Comparison of ENCODE assay signal across 11 cellular contexts in the genomic region with DNA sequence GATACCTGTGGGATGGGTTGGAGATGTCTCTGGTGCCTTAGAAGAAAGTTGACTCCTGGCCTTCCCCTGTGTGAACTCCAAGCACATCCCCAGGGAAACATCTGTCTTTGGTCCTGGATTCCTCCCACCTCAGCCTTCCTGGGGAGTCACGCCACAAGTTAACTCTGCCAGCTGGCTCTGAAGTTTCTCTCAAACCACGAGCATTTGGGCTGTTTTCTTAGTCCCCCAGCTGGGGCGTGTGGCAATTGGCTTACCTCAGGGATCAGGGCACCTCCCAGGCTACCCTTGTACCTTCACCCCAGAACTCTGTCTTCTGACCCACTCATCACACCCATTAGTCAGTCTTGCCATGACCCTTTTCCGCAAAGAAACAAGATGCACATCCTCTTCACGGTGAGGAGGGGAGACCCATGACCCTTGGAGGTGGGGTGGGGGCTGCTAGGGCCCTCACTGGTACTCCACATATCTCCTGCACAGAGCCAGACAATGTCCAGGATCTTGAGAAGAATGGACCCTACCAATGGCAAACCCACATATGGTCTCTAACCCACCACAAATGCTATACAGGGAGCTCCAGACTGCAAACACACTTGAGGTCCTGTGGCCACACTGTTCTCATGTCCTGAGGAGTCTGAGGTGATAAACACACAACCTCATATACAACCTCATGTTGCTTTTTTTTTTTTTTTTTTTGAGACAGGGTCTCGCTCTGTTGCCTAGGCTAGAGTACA. TPM values are rescaled to one million over a fixed set of nuclear protein-coding genes. Genes with fewer than 3 reads are reported as not detected.
A peak's percentile ranks its signal among the peaks of the same experiment; 100 is the strongest.
DNase-seq lines count a peak whose midpoint lies in the region; ATAC-seq, FAIRE-seq and TF ChIP-seq lines count a peak whose summit lies in the region.
"Had no signal": no experiment of that assay in that cellular context is flagged by ENCODE, and none has a peak within 500 bp of the region (broad histone marks: within the 10 kb centered on the region; RNA-seq: fewer than 3 reads in every experiment).

No MANE protein-coding gene starts in this region.

- H4K20me1 ChIP-seq in Loucy (ENCODE audit: insufficient read depth, low read length, poor library complexity, severe bottlenecking) (no peaks in the 10 kb centered on the region), K562 (replicated peaks; ENCODE audit: control insufficient read depth, insufficient read depth, low read length) (no peaks in the 10 kb centered on the region), osteoblast (ENCODE audit: insufficient read depth, low read length) (peaks cover 4% of the 10 kb centered on the region)

- H3K36me3 Mint-ChIP-seq in activated T-cell treated with anti-CD3 and anti-CD28 coated beads, Interleukin-2, amount 50 U/mL, for 24 hours (ENCODE audit: low read depth): peaks cover 28% of the 10 kb centered on the region
- peaks cover 1% of the 10 kb centered on the region for H3K36me3 Mint-ChIP-seq in progenitor cell of endocrine pancreas (ENCODE audit: insufficient read depth)

- no peaks in the 10 kb centered on the region for H3K9me3 Mint-ChIP-seq in activated T-cell treated with anti-CD3 and anti-CD28 coated beads, Interleukin-2, amount 50 U/mL, for 24 hours
- no peaks in the 10 kb centered on the region for H3K9me3 Mint-ChIP-seq in progenitor cell of endocrine pancreas (ENCODE audit: low read depth)

- no peak for TF ChIP-seq RAD21 in K562 (CRISPR knock-in tag; conservative IDR thresholded peaks at IDR 0.05 in 1 of 2, IDR thresholded peaks at IDR 0.05 in 1 of 2)

- TF ChIP-seq EP300 in K562 (IDR thresholded peaks at IDR 0.05; ENCODE audit: low read length): no peak

- no peak overlapping the region for H2AFZ ChIP-seq in Loucy (ENCODE audit: low read length)
- no peak overlapping the region for H2AFZ ChIP-seq in K562 (ENCODE audit: low read depth, low read length)
- no peak overlapping the region for H2AFZ ChIP-seq in osteoblast (ENCODE audit: low read length)

- H3K27me3 ChIP-seq in Loucy (ENCODE audit: insufficient read depth, low read length, poor library complexity, severe bottlenecking) (no peaks in the 10 kb centered on the region), K562 (ENCODE audit: control insufficient read depth in 2 of 2, insufficient read depth in 2 of 2, low read length in 2 of 2) (no peaks in the 10 kb centered on the region), osteoblast (ENCODE audit: insufficient read depth, low read length) (peaks cover 34% of the 10 kb centered on the region)

- WGBS in K562 (ENCODE audit: insufficient coverage, low coverage, missing lambda C conversion rate): 51% methylated on average over 6 of the region's 6 CpGs

- H3K27ac ChIP-seq in K562 (ENCODE audit: extremely low read depth, low read depth, low read length) (no peak overlapping the region), osteoblast (ENCODE audit: low read depth, low read length) (no peak overlapping the region)
- H3K27ac ChIP-seq: left ventricle myocardium inferior had no signal

- H3K4me2 ChIP-seq in Loucy (ENCODE audit: low read depth, low read length, poor library complexity, severe bottlenecking) (peak overlapping the region; percentile 75), K562 (ENCODE audit: insufficient read depth, low read length) (no peak overlapping the region), osteoblast (ENCODE audit: insufficient read depth, low read length) (no peak overlapping the region)

- peaks cover 28% of the 10 kb centered on the region for H3K4me1 ChIP-seq in Loucy (ENCODE audit: insufficient read depth, low read length, poor library complexity, severe bottlenecking)
- peaks cover 4 to 31% of the 10 kb centered on the region in 2 experiments; a peak in 3 of 5 replicates for H3K4me1 ChIP-seq in K562 (replicated peaks in 1 of 2; ENCODE audit: control insufficient read depth in 2 of 2, insufficient read depth in 2 of 2, low read length in 2 of 2)
- H3K4me1 ChIP-seq in osteoblast (ENCODE audit: insufficient read depth, low read length): peaks cover 6% of the 10 kb centered on the region

- ATAC-seq in K562 (no peak), GM18517 (IDR thresholded peaks at IDR 0.05; ENCODE audit: unreplicated experiment) (no peak), GM19455 (IDR thresholded peaks at IDR 0.05; ENCODE audit: unreplicated experiment) (no peak)

- TF ChIP-seq POLR2A in K562 (conservative IDR thresholded peaks at IDR 0.05): no peak

- H3K9ac ChIP-seq in Loucy (ENCODE audit: low read depth, low read length, poor library complexity, severe bottlenecking): peak overlapping the region; percentile 63
- peak overlapping the region in 1 of 2 experiments; percentile 14; a peak in 1 of 4 replicates for H3K9ac ChIP-seq in K562 (ENCODE audit: insufficient read depth in 1 of 2, low read depth in 2 of 2, low read length in 2 of 2)

- peak; percentile 29 for FAIRE-seq in K562 (lab: Jason Lieb, UNC)
- FAIRE-seq: HTR-8/SVneo had no signal

- TF ChIP-seq CTCF in Loucy (conservative IDR thresholded peaks at IDR 0.05; ENCODE audit: low read length) (no peak), K562 (IDR thresholded peaks at IDR 0.05 in 2 of 3, conservative IDR thresholded peaks at IDR 0.05 in 1 of 3; ENCODE audit: insufficient read depth in 2 of 3, low read depth in 1 of 3, low read length in 3 of 3) (no peak), osteoblast (IDR thresholded peaks at IDR 0.05; ENCODE audit: extremely low read depth, low read depth, low read length) (no peak), progenitor cell of endocrine pancreas (IDR thresholded peaks at IDR 0.05; ENCODE audit: unreplicated experiment) (no peak)

- no peaks in the 10 kb centered on the region for H3K36me3 ChIP-seq in Loucy (ENCODE audit: insufficient read depth, low read length)
- H3K36me3 ChIP-seq in K562 (ENCODE audit: control insufficient read depth, insufficient read depth, low read length): peaks cover 6% of the 10 kb centered on the region; the same call in 1 of the 3 replicates
- H3K36me3 ChIP-seq in osteoblast (ENCODE audit: insufficient read depth, low read length): peaks cover 4% of the 10 kb centered on the region

- no peaks in the 10 kb centered on the region for H3K9me1 ChIP-seq in K562 (ENCODE audit: control insufficient read depth, insufficient read depth, low read length)

- H3K4me1 Mint-ChIP-seq in activated T-cell treated with anti-CD3 and anti-CD28 coated beads, Interleukin-2, amount 50 U/mL, for 24 hours (ENCODE audit: low read depth): peaks cover 38% of the 10 kb centered on the region
- H3K4me1 Mint-ChIP-seq in progenitor cell of endocrine pancreas (ENCODE audit: low read depth): peaks cover 4% of the 10 kb centered on the region

- peak overlapping the region; percentile 89 for H3K27ac Mint-ChIP-seq in activated T-cell treated with anti-CD3 and anti-CD28 coated beads, Interleukin-2, amount 50 U/mL, for 24 hours
- H3K27ac Mint-ChIP-seq in progenitor cell of endocrine pancreas: no peak overlapping the region

- intact Hi-C loops in K562 (cut with micrococcal nuclease): no loop called here

- peaks cover 8% of the 10 kb centered on the region for H3K27me3 Mint-ChIP-seq in activated T-cell treated with anti-CD3 and anti-CD28 coated beads, Interleukin-2, amount 50 U/mL, for 24 hours
- H3K27me3 Mint-ChIP-seq in progenitor cell of endocrine pancreas: no peaks in the 10 kb centered on the region

- no peaks in the 10 kb centered on the region for H3K9me2 ChIP-seq in Loucy (replicated peaks; ENCODE audit: low read depth, low read length)

- in situ Hi-C loops in K562 (cut with MboI): no loop called here

- no TSS peak for BruUV-seq in K562 (replicated peaks; lab: Mats Ljungman, UMichigan)

- no peak overlapping the region for H3K4me3 Mint-ChIP-seq in activated T-cell treated with anti-CD3 and anti-CD28 coated beads, Interleukin-2, amount 50 U/mL, for 24 hours
- H3K4me3 Mint-ChIP-seq in progenitor cell of endocrine pancreas (ENCODE audit: low read depth): no peak overlapping the region

- POLR2A ChIA-PET in K562 (lab: Yijun Ruan, JAX): interaction anchor here (0.6 to 1.1 kb wide), 3 partner anchors 12 to 82 kb away, joined by 3 to 4 read pairs (median 3); partner anchors contain the start of gene MAN2C1

- CTCF ChIA-PET in K562 (lab: Yijun Ruan, JAX; ENCODE audit: low intra/inter-chr PET ratio): no interaction called here

- no peaks in the 10 kb centered on the region; the same call in 1 of the 2 replicates for H3F3A ChIP-seq in Loucy (ENCODE audit: low read depth)

- no peak for DNase-seq in activated T-cell treated with anti-CD3 and anti-CD28 coated beads, Interleukin-2, amount 50 U/mL, for 24 hours
- DNase-seq in activated T-cell treated with anti-CD3 and anti-CD28 coated beads, Interleukin-2, amount 50 U/mL, for 1 hour: no peak
- DNase-seq in K562 (ENCODE audit: extremely low read depth in 1 of 4, low spot score in 3 of 4) (no peak), osteoblast (ENCODE audit: insufficient read length, low spot score, missing footprints) (peak; percentile 58), progenitor cell of endocrine pancreas (ENCODE audit: low spot score, unreplicated experiment) (no peak)
- DNase-seq: left ventricle myocardium inferior, NCI-H82 had no signal

- H3K79me2 ChIP-seq in Loucy (ENCODE audit: insufficient read depth, low read length) (no peaks in the 10 kb centered on the region), K562 (ENCODE audit: control insufficient read depth, insufficient read depth, low read length) (no peaks in the 10 kb centered on the region), osteoblast (ENCODE audit: insufficient read depth, low read length) (no peaks in the 10 kb centered on the region)

- H3K4me3 ChIP-seq in Loucy (ENCODE audit: low read length, poor library complexity, severe bottlenecking) (peak overlapping the region; percentile 49), K562 (no peak overlapping the region), osteoblast (ENCODE audit: insufficient read depth, low read length) (no peak overlapping the region)
- H3K4me3 ChIP-seq: left ventricle myocardium inferior had no signal

- peaks cover 16% of the 10 kb centered on the region; the same call in 1 of the 2 replicates for H3K9me3 ChIP-seq in Loucy (ENCODE audit: insufficient read depth, low read depth, low read length)
- no peaks in the 10 kb centered on the region for H3K9me3 ChIP-seq in K562 (replicated peaks; ENCODE audit: control insufficient read depth, insufficient read depth, low read depth, low read length)
- no peaks in the 10 kb centered on the region for H3K9me3 ChIP-seq in osteoblast (ENCODE audit: low read depth, low read length)
- H3K9me3 ChIP-seq: left ventricle myocardium inferior had no signal

RNA-seq across cellular contexts. Expression of gene NEIL1, which starts 3.9 kb away (rescaled TPM):
- 11.2 and 20.7 TPM in 2 replicates for total RNA-seq in K562 (2011; cell fraction: chromatin; rRNA removed; ENCODE audit: low replicate concordance)
- 8.3 and 11.8 TPM in 2 replicates for total RNA-seq in K562 (2011; cell fraction: nucleolus; rRNA removed)
- 11.4 and 13.4 TPM in 2 replicates for total RNA-seq in K562 (2011; cell fraction: nucleoplasm; rRNA removed)
- total RNA-seq in K562 (2014; rRNA removed): 2.5 and 3.2 TPM in 2 replicates
- 0.80 and 1.4 TPM in 2 replicates for total RNA-seq in K562 (2014; rRNA removed; fragmentation: Illumina TruSeq; extraction: Trizol)
- 1.6 and 2.4 TPM in 2 replicates for total RNA-seq in K562 (2015; rRNA removed; fragmentation: Illumina TruSeq; extraction: Trizol)
- 3.7 and 4.9 TPM in 2 replicates for total RNA-seq in K562 (2021)
- polyA plus RNA-seq in K562 (2011; rRNA removed): 4.3 and 6.1 TPM in 2 replicates
- 3.5 and 5.2 TPM in 2 replicates for polyA plus RNA-seq in K562 (2011; cell fraction: cytosol; rRNA removed)
- 46.3 and 51.2 TPM in 2 replicates for polyA plus RNA-seq in K562 (2011; cell fraction: nucleus; rRNA removed)
- 5.2 and 14.4 TPM in 2 replicates for polyA plus RNA-seq in K562 (2012)
- polyA plus RNA-seq in K562 (2014; fragmentation: Illumina TruSeq; extraction: Trizol): 1.7 and 3.1 TPM in 2 replicates
- under 1 TPM; 0.14 to 0.28 TPM for polyA plus RNA-seq in K562 (2014; fragmentation: Nextera tagmentation; extraction: Ambion mirVana)
- polyA plus RNA-seq in K562 (2014; rRNA removed): 4.0 and 7.1 TPM in 2 replicates
- polyA minus RNA-seq in K562 (2011; rRNA and poly(A)+ RNA removed): 0.32 and 1.8 TPM in 2 replicates
- 1.5 TPM in 1 of 2 replicates, not detected in the other for polyA minus RNA-seq in K562 (2011; cell fraction: cytosol; rRNA and poly(A)+ RNA removed)
- 7.0 and 9.9 TPM in 2 replicates for polyA minus RNA-seq in K562 (2011; cell fraction: nucleus; rRNA and poly(A)+ RNA removed)
- 3.6 and 5.0 TPM in 2 replicates for total RNA-seq in osteoblast
- 79.2 and 84.4 TPM in 2 replicates for total RNA-seq in progenitor cell of endocrine pancreas

RNA-seq across cellular contexts. Expression of gene COMMD4, which starts 14.9 kb away (rescaled TPM):
- total RNA-seq in K562 (2011; cell fraction: chromatin; rRNA removed; ENCODE audit: low replicate concordance): 37.7 and 74.6 TPM in 2 replicates
- 69.5 and 77.8 TPM in 2 replicates for total RNA-seq in K562 (2011; cell fraction: nucleolus; rRNA removed)
- 44.1 and 45.0 TPM in 2 replicates for total RNA-seq in K562 (2011; cell fraction: nucleoplasm; rRNA removed)
- total RNA-seq in K562 (2014; rRNA removed): 137 and 140 TPM in 2 replicates
- total RNA-seq in K562 (2014; rRNA removed; fragmentation: Illumina TruSeq; extraction: Trizol): 35.6 and 50.0 TPM in 2 replicates
- total RNA-seq in K562 (2015; rRNA removed; fragmentation: Illumina TruSeq; extraction: Trizol): 63.2 and 63.9 TPM in 2 replicates
- total RNA-seq in K562 (2021): 104 and 112 TPM in 2 replicates
- polyA plus RNA-seq in K562 (2011; rRNA removed): 77.1 and 77.6 TPM in 2 replicates
- 125 and 225 TPM in 2 replicates for polyA plus RNA-seq in K562 (2011; cell fraction: cytosol; rRNA removed)
- 190 and 266 TPM in 2 replicates for polyA plus RNA-seq in K562 (2011; cell fraction: nucleus; rRNA removed)
- 85.8 and 110 TPM in 2 replicates for polyA plus RNA-seq in K562 (2012)
- 43.9 and 64.1 TPM in 2 replicates for polyA plus RNA-seq in K562 (2014; fragmentation: Illumina TruSeq; extraction: Trizol)
- polyA plus RNA-seq in K562 (2014; fragmentation: Nextera tagmentation; extraction: Ambion mirVana): 10 to 100 TPM; 20.4 to 39.2 TPM
- polyA plus RNA-seq in K562 (2014; rRNA removed): 124 and 138 TPM in 2 replicates
- polyA minus RNA-seq in K562 (2011; rRNA and poly(A)+ RNA removed): 19.7 and 25.0 TPM in 2 replicates
- 25.5 and 34.4 TPM in 2 replicates for polyA minus RNA-seq in K562 (2011; cell fraction: cytosol; rRNA and poly(A)+ RNA removed)
- polyA minus RNA-seq in K562 (2011; cell fraction: nucleus; rRNA and poly(A)+ RNA removed): 14.5 and 15.6 TPM in 2 replicates
- total RNA-seq in osteoblast: 67.2 and 68.4 TPM in 2 replicates
- 95.6 and 95.7 TPM in 2 replicates for total RNA-seq in progenitor cell of endocrine pancreas

RNA-seq across cellular contexts. Expression of gene MAN2C1, which starts 17.6 kb away (rescaled TPM):
- 633 and 1,544 TPM in 2 replicates for total RNA-seq in K562 (2011; cell fraction: chromatin; rRNA removed; ENCODE audit: low replicate concordance)
- total RNA-seq in K562 (2011; cell fraction: nucleolus; rRNA removed): 797 and 878 TPM in 2 replicates
- total RNA-seq in K562 (2011; cell fraction: nucleoplasm; rRNA removed): 564 and 599 TPM in 2 replicates
- total RNA-seq in K562 (2014; rRNA removed) (57.9 and 67.5 TPM in 2 replicates), K562 (2014; rRNA removed; fragmentation: Illumina TruSeq; extraction: Trizol) (27.9 and 31.6 TPM in 2 replicates), K562 (2015; rRNA removed; fragmentation: Illumina TruSeq; extraction: Trizol) (40.2 and 42.5 TPM in 2 replicates), K562 (2021) (113 and 120 TPM in 2 replicates), osteoblast (123 and 142 TPM in 2 replicates), progenitor cell of endocrine pancreas (196 and 200 TPM in 2 replicates)
- polyA plus RNA-seq in K562 (2011; rRNA removed) (39.9 and 91.5 TPM in 2 replicates), K562 (2014; fragmentation: Illumina TruSeq; extraction: Trizol) (38.4 and 56.1 TPM in 2 replicates), K562 (2014; fragmentation: Nextera tagmentation; extraction: Ambion mirVana) (1 to 10 TPM; 2.0 TPM), K562 (2014; rRNA removed) (101 and 141 TPM in 2 replicates)
- 30.2 and 49.4 TPM in 2 replicates for polyA plus RNA-seq in K562 (2011; cell fraction: cytosol; rRNA removed)
- polyA plus RNA-seq in K562 (2011; cell fraction: nucleus; rRNA removed): 857 and 879 TPM in 2 replicates
- 81.4 and 162 TPM in 2 replicates for polyA plus RNA-seq in K562 (2012)
- polyA minus RNA-seq in K562 (2011; rRNA and poly(A)+ RNA removed): 29.4 and 33.9 TPM in 2 replicates
- polyA minus RNA-seq in K562 (2011; cell fraction: cytosol; rRNA and poly(A)+ RNA removed): 23.8 and 30.6 TPM in 2 replicates
- 176 and 218 TPM in 2 replicates for polyA minus RNA-seq in K562 (2011; cell fraction: nucleus; rRNA and poly(A)+ RNA removed)
